Comparison of ENCODE assay signal across 11 cellular contexts in the genomic region with DNA sequence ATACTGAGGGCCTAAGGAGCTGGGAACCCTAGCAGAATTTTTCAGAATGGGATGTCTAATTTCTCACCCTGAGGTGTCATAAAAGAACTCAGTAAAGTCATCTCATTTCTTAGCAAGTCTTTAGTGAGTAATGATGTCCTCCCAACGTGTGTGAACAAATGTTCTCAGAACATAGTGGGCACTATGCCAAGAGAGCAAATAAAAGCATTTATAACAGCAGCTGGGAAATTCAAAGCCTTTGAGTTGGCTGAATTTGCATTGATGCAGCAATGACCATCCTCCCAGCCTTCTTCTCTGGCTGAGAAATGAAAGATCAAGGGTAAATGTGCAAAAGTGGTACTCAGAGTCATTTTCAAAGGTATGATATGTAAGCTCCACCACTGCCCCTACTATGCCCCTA.
DNase-seq lines count a peak whose midpoint lies in the region; ATAC-seq and TF ChIP-seq lines count a peak whose summit lies in the region.
"Had no signal": no experiment of that assay in that cellular context is flagged by ENCODE, and none has a peak within 500 bp of the region (broad histone marks: within the 10 kb centered on the region; RNA-seq: fewer than 3 reads in every experiment).

No MANE protein-coding gene starts in this region.

- peak; percentile 94 for ATAC-seq in stimulated activated effector memory CD8-positive, alpha-beta T cell treated with anti-CD3 and anti-CD28 coated beads, Interleukin-12 subunit alpha, Interleukin-12 subunit beta, amount 100 ng/mL, for 72 hours
- ATAC-seq in left lobe of liver = no peak
- ATAC-seq: CD8-positive, alpha-beta T cell; heart right ventricle; K562 had no signal

- H3K4me1 ChIP-seq in breast epithelium (no peaks in the 10 kb centered on the region), esophagus squamous epithelium (peaks cover 0 to 16% (median 12%) of the 10 kb centered on the region in 3 donors)

- H3K9me3 Mint-ChIP-seq in MCF 10A (ENCODE audit: unreplicated experiment) (peaks cover 9% of the 10 kb centered on the region), nephron progenitor cell (peaks cover 6% of the 10 kb centered on the region)
- H3K9me3 Mint-ChIP-seq in stimulated activated effector memory CD8-positive, alpha-beta T cell treated with anti-CD3 and anti-CD28 coated beads, Interleukin-12 subunit alpha, Interleukin-12 subunit beta, amount 100 ng/mL, for 72 hours = peaks cover 11% of the 10 kb centered on the region

- DNase-seq in MCF 10A (ENCODE audit: unreplicated experiment) = peak; percentile 68
- DNase-seq in breast epithelium (ENCODE audit: low spot score in 2 of 2) = no peak
- peak; percentile 50 for DNase-seq in NCI-H510A treated with DMSO at 0.1 percent for 48 hours (lab: John Stamatoyannopoulos, UW)
- peak; percentile 53 for DNase-seq in dermis blood vessel endothelial cell
- DNase-seq in stimulated activated effector memory CD8-positive, alpha-beta T cell treated with anti-CD3 and anti-CD28 coated beads, Interleukin-12 subunit alpha, Interleukin-12 subunit beta, amount 100 ng/mL, for 72 hours (ENCODE audit: low spot score in 2 of 2) = peak; percentile 12 to 76
- DNase-seq in left lobe of liver (ENCODE audit: low spot score) = no peak
- DNase-seq in nephron progenitor cell = no peak
- no peak for DNase-seq in esophagus squamous epithelium (lab: John Stamatoyannopoulos, UW)
- DNase-seq: CD8-positive, alpha-beta T cell; heart right ventricle had no signal

- POLR2A ChIA-PET in MCF 10A (lab: Yijun Ruan, JAX) = interaction anchor here (0.8 to 1.5 kb wide), 2 partner anchors 11 to 15 kb away, joined by 3 to 5 read pairs; no protein-coding TSS in a partner anchor

- H3K27me3 ChIP-seq in breast epithelium = no peaks in the 10 kb centered on the region
- no peaks in the 10 kb centered on the region for H3K27me3 ChIP-seq in esophagus squamous epithelium
- H3K27me3 ChIP-seq: heart right ventricle had no signal

- WGBS in esophagus squamous epithelium, 2 donors = 0 to 11% methylated on average over 1 of the region's 1 CpG

- H3K27ac ChIP-seq in breast epithelium (no peak overlapping the region), esophagus squamous epithelium (peak overlapping the region in 1 of 4 donors; percentile 10)
- H3K27ac ChIP-seq: heart right ventricle had no signal

- H3K4me3 ChIP-seq in breast epithelium (no peak overlapping the region), esophagus squamous epithelium (no peak overlapping the region)
- H3K4me3 ChIP-seq: heart right ventricle, K562 had no signal

- H3K4me3 Mint-ChIP-seq in MCF 10A (ENCODE audit: unreplicated experiment) = no peak overlapping the region
- H3K4me3 Mint-ChIP-seq in stimulated activated effector memory CD8-positive, alpha-beta T cell treated with anti-CD3 and anti-CD28 coated beads, Interleukin-12 subunit alpha, Interleukin-12 subunit beta, amount 100 ng/mL, for 72 hours = peak overlapping the region; percentile 15
- H3K4me3 Mint-ChIP-seq in nephron progenitor cell = no peak overlapping the region
- H3K4me3 Mint-ChIP-seq: CD8-positive, alpha-beta T cell had no signal

- no peaks in the 10 kb centered on the region for H3K27me3 Mint-ChIP-seq in MCF 10A (ENCODE audit: insufficient read depth, unreplicated experiment)
- H3K27me3 Mint-ChIP-seq in nephron progenitor cell (ENCODE audit: low read depth, poor library complexity) = no peaks in the 10 kb centered on the region

- intact Hi-C loops in MCF 10A (cut with micrococcal nuclease) = no loop called here
- intact Hi-C loops in breast epithelium (cut with DNase I; ENCODE audit: low total_unique reads) = no loop called here
- intact Hi-C loops in esophagus squamous epithelium (cut with DNase I) = no loop called here

- no TSS peak for BruUV-seq in MCF 10A (replicated peaks; lab: Mats Ljungman, UMichigan)

- TF ChIP-seq CTCF in MCF 10A (IDR thresholded peaks at IDR 0.05; ENCODE audit: unreplicated experiment) (no peak), breast epithelium (IDR thresholded peaks at IDR 0.05) (no peak), nephron progenitor cell (IDR thresholded peaks at IDR 0.05) (no peak), esophagus squamous epithelium (IDR thresholded peaks at IDR 0.05) (no peak)

- peaks cover 7% of the 10 kb centered on the region for H3K36me3 Mint-ChIP-seq in MCF 10A (ENCODE audit: insufficient read depth, unreplicated experiment)
- peaks cover 6% of the 10 kb centered on the region for H3K36me3 Mint-ChIP-seq in stimulated activated effector memory CD8-positive, alpha-beta T cell treated with anti-CD3 and anti-CD28 coated beads, Interleukin-12 subunit alpha, Interleukin-12 subunit beta, amount 100 ng/mL, for 72 hours
- no peaks in the 10 kb centered on the region for H3K36me3 Mint-ChIP-seq in nephron progenitor cell (ENCODE audit: low read depth)
- H3K36me3 Mint-ChIP-seq: CD8-positive, alpha-beta T cell had no signal

- no peak overlapping the region for H3K27ac Mint-ChIP-seq in MCF 10A (ENCODE audit: low read depth, unreplicated experiment)
- peak overlapping the region; percentile 20 for H3K27ac Mint-ChIP-seq in stimulated activated effector memory CD8-positive, alpha-beta T cell treated with anti-CD3 and anti-CD28 coated beads, Interleukin-12 subunit alpha, Interleukin-12 subunit beta, amount 100 ng/mL, for 72 hours
- H3K27ac Mint-ChIP-seq in nephron progenitor cell = no peak overlapping the region
- H3K27ac Mint-ChIP-seq: CD8-positive, alpha-beta T cell had no signal

- CTCF ChIA-PET in MCF 10A (lab: Yijun Ruan, JAX) = interaction anchor here (0.6 kb wide), 1 partner anchor 306 kb away, joined by 3 read pairs; no protein-coding TSS in a partner anchor

- H3K36me3 ChIP-seq in breast epithelium (no peaks in the 10 kb centered on the region), esophagus squamous epithelium (no peaks in the 10 kb centered on the region)
- H3K36me3 ChIP-seq: heart right ventricle had no signal

- TF ChIP-seq POLR2A in breast epithelium (IDR thresholded peaks at IDR 0.05) = no peak
- no peak for TF ChIP-seq POLR2A in esophagus squamous epithelium (IDR thresholded peaks at IDR 0.05)

- H3K4me1 Mint-ChIP-seq in MCF 10A (ENCODE audit: insufficient read depth, unreplicated experiment) (peaks cover 23% of the 10 kb centered on the region), nephron progenitor cell (no peaks in the 10 kb centered on the region)
- H3K4me1 Mint-ChIP-seq in stimulated activated effector memory CD8-positive, alpha-beta T cell treated with anti-CD3 and anti-CD28 coated beads, Interleukin-12 subunit alpha, Interleukin-12 subunit beta, amount 100 ng/mL, for 72 hours = peaks cover 73% of the 10 kb centered on the region

- no peaks in the 10 kb centered on the region for H3K9me3 ChIP-seq in breast epithelium
- no peaks in the 10 kb centered on the region for H3K9me3 ChIP-seq in esophagus squamous epithelium

Comparison
In these comparisons a context has a peak if more than half of its experiments do, and no peak if none do; other contexts are left out.
1. DNase-seq: peak in MCF 10A (single experiment), NCI-H510A treated with DMSO at 0.1 percent for 48 hours (single experiment), dermis blood vessel endothelial cell (single experiment) and stimulated activated effector memory CD8-positive, alpha-beta T cell treated with anti-CD3 and anti-CD28 coated beads, Interleukin-12 subunit alpha, Interleukin-12 subunit beta, amount 100 ng/mL, for 72 hours (2 of 2); none in breast epithelium (0 of 2), left lobe of liver (single experiment), nephron progenitor cell (single experiment) and esophagus squamous epithelium (single experiment).